Comparison of ENCODE assay signal across 16 cellular contexts in genomic region chr3:25114532-25114931, GRCh38.
A peak's percentile ranks its signal among the peaks of the same experiment; 100 is the strongest.
DNase-seq lines count a peak whose midpoint lies in the region; ATAC-seq and TF ChIP-seq lines count a peak whose summit lies in the region.
"Had no signal": no experiment of that assay in that cellular context is flagged by ENCODE, and none has a peak within 500 bp of the region (broad histone marks: within the 10 kb centered on the region; RNA-seq: fewer than 3 reads in every experiment).

No MANE protein-coding gene starts in this region.

- DNase-seq in Right ventricle myocardium inferior (ENCODE audit: missing footprints) (no peak), left ventricle myocardium inferior (no peak), left ventricle myocardium superior (no peak), cardiac septum (ENCODE audit: low spot score) (no peak), NCI-H187 (lab: John Stamatoyannopoulos, UW) (no peak)
- DNase-seq: AML-193; Caco-2; Calu3; CD4-positive, alpha-beta T cell; CD8-positive, alpha-beta T cell; DMS79 treated with DMSO at 0.1 percent for 48 hours; GF-D8 had no signal

- TF ChIP-seq CTCF in left ventricle myocardium inferior (IDR thresholded peaks at IDR 0.05; ENCODE audit: borderline replicate concordance), result no peak

- H3K36me3 ChIP-seq in left ventricle myocardium inferior, result no peaks in the 10 kb centered on the region
- H3K36me3 ChIP-seq: BLaER1 treated with 17β-estradiol and CSF1 and Interleukin-3, amounts not matched to agents 10 nM and 100 nM had no signal

- ATAC-seq in Right ventricle myocardium inferior (peak; percentile 39), left ventricle myocardium superior (peak; percentile 51)
- ATAC-seq: A549; CD8-positive, alpha-beta T cell had no signal

- intact Hi-C loops in Right ventricle myocardium inferior (cut with DNase I), result no loop called here
- intact Hi-C loops in left ventricle myocardium inferior (cut with micrococcal nuclease), result no loop called here
- intact Hi-C loops in left ventricle myocardium superior (cut with micrococcal nuclease), result no loop called here
- intact Hi-C loops in cardiac septum (cut with DNase I), result no loop called here

- no peak overlapping the region for H3K27ac ChIP-seq in left ventricle myocardium inferior (replicated peaks)
- H3K27ac ChIP-seq: 22Rv1; A549; BLaER1 treated with 17β-estradiol and CSF1 and Interleukin-3, amounts not matched to agents 10 nM and 100 nM; C4-2B had no signal

- H3K4me3 ChIP-seq in left ventricle myocardium inferior, result no peak overlapping the region
- H3K4me3 ChIP-seq: A549; BLaER1 treated with 17β-estradiol and CSF1 and Interleukin-3, amounts not matched to agents 10 nM and 100 nM had no signal

- H3K4me1 ChIP-seq in left ventricle myocardium inferior, result peaks cover 10% of the 10 kb centered on the region
- H3K4me1 ChIP-seq: A549; BLaER1 treated with 17β-estradiol and CSF1 and Interleukin-3, amounts not matched to agents 10 nM and 100 nM had no signal

- H3K27me3 ChIP-seq in left ventricle myocardium inferior (ENCODE audit: low read depth), result no peaks in the 10 kb centered on the region
- H3K27me3 ChIP-seq: BLaER1 treated with 17β-estradiol and CSF1 and Interleukin-3, amounts not matched to agents 10 nM and 100 nM had no signal

- no peaks in the 10 kb centered on the region for H3K9me3 ChIP-seq in left ventricle myocardium inferior (replicated peaks)
- H3K9me3 ChIP-seq: A549; BLaER1 treated with 17β-estradiol and CSF1 and Interleukin-3, amounts not matched to agents 10 nM and 100 nM; Caco-2 had no signal
